In the genomic region with DNA sequence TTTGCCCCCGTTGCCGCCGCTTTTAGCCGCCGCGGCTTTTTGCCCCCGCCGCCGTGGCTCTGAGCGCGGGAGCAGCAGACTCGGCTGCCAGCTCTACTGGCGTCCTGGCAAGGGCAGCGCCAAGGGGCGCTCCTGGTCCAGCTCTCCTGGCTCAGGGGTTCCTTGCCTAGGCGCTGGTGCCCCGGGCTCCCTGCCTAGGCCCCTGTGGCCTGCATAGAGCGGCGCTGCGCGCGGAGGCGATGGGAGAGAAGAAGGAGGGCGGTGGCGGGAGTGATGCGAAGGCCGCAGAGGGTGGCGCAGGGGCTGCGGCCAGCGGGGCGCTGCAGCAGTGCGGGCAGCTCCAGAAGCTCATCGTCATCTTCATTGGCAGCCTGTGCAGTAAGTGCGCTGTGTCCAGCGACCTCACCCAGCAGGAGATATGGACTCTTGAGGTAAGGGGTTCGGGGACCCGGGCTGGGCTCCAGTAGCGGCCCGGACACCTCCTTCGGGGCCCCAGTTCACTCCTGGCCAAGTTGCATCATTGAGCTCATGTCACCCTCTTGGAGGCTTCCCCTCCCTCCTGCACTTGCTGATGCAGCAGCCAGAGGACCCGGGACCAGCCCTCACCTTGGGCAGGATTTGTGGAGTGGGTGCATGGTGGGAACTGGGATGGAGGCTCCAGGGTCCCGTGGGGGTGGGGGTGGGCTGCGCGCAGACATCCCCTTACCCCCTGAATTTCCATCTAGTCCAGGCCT, we compare ENCODE assay signal across 16 cellular contexts.
DNase-seq lines count a peak whose midpoint lies in the region; ATAC-seq lines count a peak whose summit lies in the region.
"Had no signal": no experiment of that assay in that cellular context is flagged by ENCODE, and none has a peak within 500 bp of the region (broad histone marks: within the 10 kb centered on the region; RNA-seq: fewer than 3 reads in every experiment).

No MANE protein-coding gene starts in this region.

- DNase-seq in activated effector memory CD4-positive, alpha-beta T cell treated with anti-CD3 and anti-CD28 coated beads, Interleukin-2, amount 50 U/mL, for 16 hours, result peak; percentile 53
- no peak for DNase-seq in activated effector memory CD4-positive, alpha-beta T cell treated with Interleukin-2 at 50 U/mL for 16 hours
- DNase-seq in AG20443 (ENCODE audit: low spot score), result peak; percentile 1
- DNase-seq in H7, result peak; percentile 1
- DNase-seq in mesenteric fat pad (ENCODE audit: low spot score), result peak; percentile 89
- no peak for DNase-seq in DMS153 (lab: John Stamatoyannopoulos, UW)
- no peak for DNase-seq in SKM-1 treated with dmso at 0.1 percent for 144 hours (lab: John Stamatoyannopoulos, UW; ENCODE audit: unreplicated experiment)
- DNase-seq: CD4-positive, alpha-beta memory T cell; NCI-H1417; NCI-H187; NCI-H2107; NCI-H510A; NCI-H774; PC-9 had no signal

- no peak overlapping the region for H3K4me3 ChIP-seq in H7 (ENCODE audit: insufficient read depth, low read depth, low read length)
- H3K4me3 ChIP-seq: PC-9, SJSA1 had no signal

- no peaks in the 10 kb centered on the region for H3K36me3 ChIP-seq in H7 (replicated peaks; ENCODE audit: control insufficient read depth, insufficient read depth, low read length)
- H3K36me3 ChIP-seq: SJSA1 had no signal

- no peak for ATAC-seq in esophagus mucosa

- H3K27me3 ChIP-seq in H7 (ENCODE audit: control insufficient read depth, insufficient read depth, low read length), result no peaks in the 10 kb centered on the region
- H3K27me3 ChIP-seq: SJSA1 had no signal

Comparison
In these comparisons a context has a peak if more than half of its experiments do, and no peak if none do; other contexts are left out.
1. DNase-seq: peak in activated effector memory CD4-positive, alpha-beta T cell treated with anti-CD3 and anti-CD28 coated beads, Interleukin-2, amount 50 U/mL, for 16 hours (single experiment), AG20443 (single experiment), H7 (single experiment) and mesenteric fat pad (single experiment); none in activated effector memory CD4-positive, alpha-beta T cell treated with Interleukin-2 at 50 U/mL for 16 hours (single experiment), DMS153 (single experiment) and SKM-1 treated with dmso at 0.1 percent for 144 hours (single experiment).